In genomic region chr11:57500526-57500925, GRCh38 we compare ENCODE assay signal across 15 cellular contexts. TPM values are rescaled to one million over a fixed set of nuclear protein-coding genes. Genes with fewer than 3 reads are reported as not detected.
DNase-seq lines count a peak whose midpoint lies in the region; ATAC-seq, FAIRE-seq and TF ChIP-seq lines count a peak whose summit lies in the region.
"Had no signal": no experiment of that assay in that cellular context is flagged by ENCODE, and none has a peak within 500 bp of the region (broad histone marks: within the 10 kb centered on the region; RNA-seq: fewer than 3 reads in every experiment).

No MANE protein-coding gene starts in this region.

- WGBS in heart right ventricle, 2 donors = 61 to 75% methylated on average over 8 of the region's 8 CpGs
- WGBS in ovary, 3 donors = 76 to 86% (median 79%) methylated on average over 8 of the region's 8 CpGs

- H3K36me3 ChIP-seq in BLaER1 (peaks cover 96% of the 10 kb centered on the region), Peyer's patch (no peaks in the 10 kb centered on the region), heart right ventricle (peaks cover 0 to 29% (median 0%) of the 10 kb centered on the region in 9 donors), ovary (no peaks in the 10 kb centered on the region)
- H3K36me3 ChIP-seq: ascending aorta had no signal

- FAIRE-seq in RCC 7860 (lab: Jason Lieb, UNC) = no peak

- peaks cover 19% of the 10 kb centered on the region for H3K4me1 ChIP-seq in BLaER1
- peaks cover 0 to 12% (median 2%) of the 10 kb centered on the region in 4 donors for H3K4me1 ChIP-seq in Peyer's patch
- peaks cover 7 to 36% (median 30%) of the 10 kb centered on the region in 9 donors for H3K4me1 ChIP-seq in heart right ventricle
- peaks cover 15% of the 10 kb centered on the region for H3K4me1 ChIP-seq in ovary (ENCODE audit: insufficient read depth)

- ATAC-seq in heart right ventricle = peak in 6 of 8 donors; percentile 4 to 46 (median 12)
- ATAC-seq in GM21360 (IDR thresholded peaks at IDR 0.05; ENCODE audit: unreplicated experiment) = no peak
- no peak for ATAC-seq in HG02852 (IDR thresholded peaks at IDR 0.05; ENCODE audit: unreplicated experiment)
- ATAC-seq: activated T-cell treated with anti-CD3 and anti-CD28 coated beads, Interleukin-2, amount 50 U/mL, for 4 hours had no signal

- no peak for TF ChIP-seq CTCF in Peyer's patch (IDR thresholded peaks at IDR 0.05)
- TF ChIP-seq CTCF in heart right ventricle (IDR thresholded peaks at IDR 0.05) = no peak
- TF ChIP-seq CTCF in ovary (IDR thresholded peaks at IDR 0.05) = no peak

- H3K4me2 ChIP-seq in BLaER1 = peak overlapping the region; percentile 88

- TF ChIP-seq EP300 in ovary (IDR thresholded peaks at IDR 0.05) = no peak

- H4K20me1 ChIP-seq in BLaER1 = peaks cover 64% of the 10 kb centered on the region

- DNase-seq in Peyer's patch (no peak), heart right ventricle (peak in 1 of 2 donors; percentile 48), ovary (peak in 3 of 5 donors; percentile 20 to 50 (median 48)), SHP77 treated with DMSO at 0.1 percent for 48 hours (lab: John Stamatoyannopoulos, UW) (no peak), RCC 7860 (ENCODE audit: low spot score) (no peak)
- DNase-seq: activated CD4-positive, alpha-beta T cell treated with anti-CD3 and anti-CD28 coated beads for 1 hour; activated T-cell treated with anti-CD3 and anti-CD28 coated beads, Interleukin-2, amount 50 U/mL, for 4 hours; MM.1S; SW 1271 had no signal

- no peaks in the 10 kb centered on the region for H3K27me3 ChIP-seq in BLaER1
- no peaks in the 10 kb centered on the region for H3K27me3 ChIP-seq in Peyer's patch
- H3K27me3 ChIP-seq in heart right ventricle = no peaks in the 10 kb centered on the region
- H3K27me3 ChIP-seq in ovary = no peaks in the 10 kb centered on the region
- H3K27me3 ChIP-seq: ascending aorta, neutrophil had no signal

- H3K9me3 ChIP-seq in BLaER1 (no peaks in the 10 kb centered on the region), Peyer's patch (no peaks in the 10 kb centered on the region), heart right ventricle (no peaks in the 10 kb centered on the region), ovary (no peaks in the 10 kb centered on the region)
- H3K9me3 ChIP-seq: ascending aorta, neutrophil had no signal

- H3K27ac ChIP-seq in BLaER1 = no peak overlapping the region
- H3K27ac ChIP-seq in Peyer's patch = peak overlapping the region; percentile 8 to 67 (median 58)
- H3K27ac ChIP-seq in heart right ventricle = peak overlapping the region in 9 of 10 donors; percentile 26 to 90 (median 81)
- peak overlapping the region; percentile 26 to 82 for H3K27ac ChIP-seq in ovary
- H3K27ac ChIP-seq: neutrophil had no signal

- H3K9ac ChIP-seq in BLaER1 = no peak overlapping the region

- no peak overlapping the region for H3K4me3 ChIP-seq in BLaER1
- no peak overlapping the region for H3K4me3 ChIP-seq in Peyer's patch
- no peak overlapping the region for H3K4me3 ChIP-seq in heart right ventricle
- H3K4me3 ChIP-seq in ovary = no peak overlapping the region

- intact Hi-C loops in heart right ventricle (cut with DNase I) (no loop called here), ovary (cut with DNase I) (loop anchor here in 1 of 4 donors (2.0 kb wide), 1 partner anchor 30 kb away; the partner anchor contains the start of gene TIMM10)

- TF ChIP-seq POLR2A in Peyer's patch (IDR thresholded peaks at IDR 0.05) (no peak), ovary (IDR thresholded peaks at IDR 0.05) (no peak)

RNA-seq across cellular contexts. Expression of gene SLC43A1, which starts 15.0 kb away (rescaled TPM):
- total RNA-seq in Peyer's patch = 10 to 100 TPM in 3 of 4 donors, 1 to 10 TPM in 1; 4.6 to 19.0 (median 11.2) TPM
- 1 to 10 TPM; 3.4 to 8.9 (median 4.7) TPM for total RNA-seq in heart right ventricle
- 10 to 100 TPM in 1 of 2 donors, 1 to 10 TPM in 1; 6.7 to 16.5 TPM for polyA plus RNA-seq in heart right ventricle
- total RNA-seq in ovary = 10 to 100 TPM; 11.5 to 23.5 (median 18.6) TPM
- polyA plus RNA-seq in ovary = 10 to 100 TPM; 14.8 to 30.4 TPM

RNA-seq across cellular contexts. Expression of gene TIMM10, which starts 30.0 kb away (rescaled TPM):
- total RNA-seq in Peyer's patch (10 to 100 TPM; 16.8 to 39.6 (median 19.6) TPM), heart right ventricle (10 to 100 TPM; 38.0 to 76.6 (median 51.5) TPM), ovary (10 to 100 TPM; 23.4 to 42.0 (median 38.0) TPM)
- polyA plus RNA-seq in heart right ventricle (100 to 1,000 TPM in 1 of 2 donors, 10 to 100 TPM in 1; 22.9 to 163 TPM), ovary (10 to 100 TPM; 32.0 to 36.2 TPM)
- total RNA-seq: ascending aorta had no signal

RNA-seq across cellular contexts. Expression of gene SMTNL1, which starts 36.9 kb away (rescaled TPM):
- total RNA-seq in Peyer's patch = not detected
- total RNA-seq in heart right ventricle = not detected
- not detected for polyA plus RNA-seq in heart right ventricle
- total RNA-seq in ovary = not detected
- polyA plus RNA-seq in ovary = not detected
- total RNA-seq: activated T-cell treated with anti-CD3 and anti-CD28 coated beads, Interleukin-2, amount 50 U/mL, for 4 hours; ascending aorta; H4 had no signal

RNA-seq across cellular contexts. Expression of gene RTN4RL2, which starts 40.2 kb away (rescaled TPM):
- 1 to 10 TPM in 1 of 4 donors, not detected in 3; 1.2 TPM for total RNA-seq in Peyer's patch
- 1 to 10 TPM in 3 of 10 donors, under 1 TPM in 7; 0.33 to 1.5 (median 0.87) TPM for total RNA-seq in heart right ventricle
- polyA plus RNA-seq in heart right ventricle = 1 to 10 TPM in 1 of 2 donors, under 1 TPM in 1; 0.88 to 1.3 TPM
- 1 to 10 TPM in 2 of 7 donors, under 1 TPM in 5; 0.23 to 2.0 (median 0.83) TPM for total RNA-seq in ovary
- polyA plus RNA-seq in ovary = under 1 TPM in 1 of 2 donors, not detected in 1; 0.53 TPM

Comparison
In these comparisons a context has a peak if more than half of its experiments do, and no peak if none do; other contexts are left out.
1. DNase-seq: peak in ovary (3 of 5); none in Peyer's patch (0 of 3), SHP77 treated with DMSO at 0.1 percent for 48 hours (single experiment) and RCC 7860 (single experiment).
2. ATAC-seq: peak in heart right ventricle (6 of 8); none in GM21360 (single experiment) and HG02852 (single experiment).